In the genomic region with DNA sequence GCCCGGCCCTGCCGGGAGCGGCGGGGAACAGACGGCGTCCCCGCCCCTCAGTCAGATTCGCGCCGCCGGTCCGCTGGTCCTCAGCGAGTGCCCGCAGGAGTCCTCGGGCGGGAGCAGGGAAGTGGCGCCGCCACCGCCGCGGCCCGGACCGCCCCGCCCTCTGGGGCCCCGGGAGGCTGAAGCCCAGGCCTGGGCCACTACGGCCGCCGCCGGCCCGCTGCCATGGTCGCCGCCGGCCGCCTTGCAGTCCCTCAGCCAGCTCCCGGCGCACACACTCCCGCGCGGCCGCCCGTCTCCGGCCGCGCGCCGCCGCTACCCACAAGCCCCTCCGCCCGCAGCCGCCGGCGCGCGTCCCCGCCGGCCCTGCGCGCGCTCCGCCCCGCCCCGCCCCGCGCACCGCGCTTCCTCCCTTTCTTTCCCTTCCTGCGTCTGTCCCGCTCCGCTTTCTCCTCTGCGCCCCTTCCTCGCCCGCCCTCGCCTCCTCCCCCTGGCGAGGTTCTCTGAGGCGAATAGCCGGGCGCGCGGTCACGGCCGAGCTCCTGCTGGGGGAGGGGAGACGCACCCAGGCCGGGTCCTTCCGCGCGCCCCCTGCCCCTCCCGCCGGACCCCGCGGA, we compare ENCODE assay signal across 8 cellular contexts. TPM values are rescaled to one million over a fixed set of nuclear protein-coding genes. Genes with fewer than 3 reads are reported as not detected.
DNase-seq lines count a peak whose midpoint lies in the region; ATAC-seq and TF ChIP-seq lines count a peak whose summit lies in the region.

A gene (minus strand): TSS at position 295 of the 614 bp plus-strand sequence. CDS start 500 bp downstream, outside the sequence.

- peak; percentile 93 to 95 (median 93) for DNase-seq in NCI-H1417 (lab: John Stamatoyannopoulos, UW)
- DNase-seq in T-helper 17 cell = peak; percentile 35 to 60 (median 59)
- peak in 56 of 58 donors; percentile 34 to 89 (median 77) for DNase-seq in anterior cingulate cortex (lab: John Stamatoyannopoulos, UW)
- peak; percentile 79 for DNase-seq in right atrium auricular region (ENCODE audit: low spot score)
- peak; percentile 85 for DNase-seq in putamen (ENCODE audit: low spot score)
- DNase-seq in aorta = peak; percentile 91 to 95

- peak within 1 kb of the TSS; percentile 99 for H3K4me3 Mint-ChIP-seq in T-helper 17 cell

- H3K36me3 ChIP-seq in right atrium auricular region = no peaks in the 10 kb centered on the region
- no peaks in the 10 kb centered on the region for H3K36me3 ChIP-seq in aorta (ENCODE audit: control insufficient read depth in 1 of 2, insufficient read depth in 2 of 2, low read length in 1 of 2)

- peak; percentile 67 for ATAC-seq in HG02642 (IDR thresholded peaks at IDR 0.05; ENCODE audit: poor library complexity, unreplicated experiment)
- ATAC-seq in T-helper 17 cell = peak; percentile 74
- ATAC-seq in aorta (ENCODE audit: low FRiP score) = peak; percentile 86

- H3K27me3 Mint-ChIP-seq in T-helper 17 cell = no peaks in the 10 kb centered on the region

- H3K36me3 Mint-ChIP-seq in T-helper 17 cell (ENCODE audit: low read depth) = peaks cover 2% of the 10 kb centered on the region

- H3K4me1 Mint-ChIP-seq in T-helper 17 cell = peaks cover 18% of the 10 kb centered on the region

- intact Hi-C loops in aorta (cut with DNase I) = loop anchor here (5.0 to 10.0 kb wide), 4 partner anchors 48 to 190 kb away; a partner anchor contains a TSS

- TF ChIP-seq CTCF in GM12875 (IDR thresholded peaks at IDR 0.05; ENCODE audit: borderline replicate concordance, insufficient read depth, low read depth, low read length) (no peak), right atrium auricular region (IDR thresholded peaks at IDR 0.05) (no peak)

- H3K9me3 ChIP-seq in T-helper 17 cell (ENCODE audit: control insufficient read depth, low read length, poor library complexity, severe bottlenecking) = no peaks in the 10 kb centered on the region
- H3K9me3 ChIP-seq in right atrium auricular region = no peaks in the 10 kb centered on the region
- no peaks in the 10 kb centered on the region for H3K9me3 ChIP-seq in aorta (ENCODE audit: control insufficient read depth, low read length)

- WGBS in aorta, 2 donors = 0 to 1% methylated on average over 21 to 90 of the region's 90 CpGs

- H3K4me3 ChIP-seq in GM12875 (ENCODE audit: low read depth, low read length) (peak within 1 kb of the TSS; percentile 68), right atrium auricular region (peak within 1 kb of the TSS; percentile 73 to 95), aorta (ENCODE audit: low read length in 2 of 2) (peak within 1 kb of the TSS; percentile 94 to 96)

- no peaks in the 10 kb centered on the region for H3K27me3 ChIP-seq in right atrium auricular region
- no peaks in the 10 kb centered on the region for H3K27me3 ChIP-seq in aorta (ENCODE audit: control insufficient read depth in 1 of 2, insufficient read depth in 2 of 2, low read length in 1 of 2)

- peaks cover 0 to 36% of the 10 kb centered on the region in 2 donors for H3K4me1 ChIP-seq in right atrium auricular region
- no peaks in the 10 kb centered on the region for H3K4me1 ChIP-seq in aorta (ENCODE audit: control insufficient read depth in 1 of 2, insufficient read depth in 2 of 2, low read length in 2 of 2)

- H3K27ac ChIP-seq in right atrium auricular region (peak within 1 kb of the TSS; percentile 97), aorta (ENCODE audit: low read depth in 1 of 2, low read length in 2 of 2) (peak within 1 kb of the TSS; percentile 77 to 94)

- peak within 1 kb of the TSS; percentile 91 for H3K27ac Mint-ChIP-seq in T-helper 17 cell

RNA-seq across cellular contexts. Expression of the gene that starts here (rescaled TPM):
- total RNA-seq in T-helper 17 cell = 10 to 100 TPM; 15.0 to 17.6 TPM
- total RNA-seq in right atrium auricular region = 10 to 100 TPM; 32.3 to 32.6 TPM
- total RNA-seq in aorta = 100 to 1,000 TPM in 1 of 2 donors, 10 to 100 TPM in 1; 97.9 to 119 TPM
- 10 to 100 TPM; 19.2 to 20.5 TPM for polyA plus RNA-seq in aorta

Comparison
In these comparisons a context has a peak if more than half of its experiments do, and no peak if none do; other contexts are left out.
1. Peak in every context shown above with its lines: DNase-seq, ATAC-seq, H3K4me3 ChIP-seq and H3K27ac ChIP-seq.